12 cellular contexts compared by ENCODE assay signal in genomic region chr10:131747251-131747650, GRCh38.
DNase-seq lines count a peak whose midpoint lies in the region; ATAC-seq and TF ChIP-seq lines count a peak whose summit lies in the region.
"Had no signal": no experiment of that assay in that cellular context is flagged by ENCODE, and none has a peak within 500 bp of the region (broad histone marks: within the 10 kb centered on the region; RNA-seq: fewer than 3 reads in every experiment).

No MANE protein-coding gene starts in this region.

- H3K9ac ChIP-seq in BLaER1 treated with 17β-estradiol and CSF1 and Interleukin-3, amounts not matched to agents 10 nM and 100 nM: no peak overlapping the region
- no peak overlapping the region for H3K9ac ChIP-seq in neuronal stem cell (ENCODE audit: low read depth, low read length, poor library complexity)

- no peaks in the 10 kb centered on the region for H3K79me1 ChIP-seq in neuronal stem cell (ENCODE audit: low read depth, low read length)

- no CpG with 5 or more reads among the region's 16 CpGs for WGBS in neuronal stem cell (ENCODE audit: extremely low coverage in 2 of 2, insufficient read length in 2 of 2, insufficient replicate concordance in 1 of 2), 2 donors
- WGBS in sigmoid colon, 2 donors: 89 to 90% methylated on average over 16 of the region's 16 CpGs

- peaks cover 5 to 73% (median 15%) of the 10 kb centered on the region in 11 experiments; a peak in 16 of 22 replicates for H3K27me3 ChIP-seq in BLaER1 treated with 17β-estradiol and CSF1 and Interleukin-3, amounts not matched to agents 10 nM and 100 nM
- H3K27me3 ChIP-seq in neuronal stem cell (ENCODE audit: control insufficient read depth in 3 of 3, insufficient read depth in 3 of 3, low read depth in 1 of 3, low read length in 3 of 3) (peaks cover 0 to 9% (median 3%) of the 10 kb centered on the region in 3 experiments), sigmoid colon (peaks cover 3 to 36% (median 12%) of the 10 kb centered on the region in 3 donors)

- H3K18ac ChIP-seq in neuronal stem cell (ENCODE audit: low read length): peak overlapping the region; percentile 20

- no peak overlapping the region for H4K91ac ChIP-seq in neuronal stem cell (ENCODE audit: low read depth, low read length, poor library complexity)

- no peak overlapping the region for H2BK12ac ChIP-seq in neuronal stem cell (ENCODE audit: low read length)

- no peak overlapping the region for H3K27ac ChIP-seq in BLaER1 treated with 17β-estradiol and CSF1 and Interleukin-3, amounts not matched to agents 10 nM and 100 nM
- no peak overlapping the region for H3K27ac ChIP-seq in neuronal stem cell (replicated peaks; ENCODE audit: low read length)
- H3K27ac ChIP-seq in sigmoid colon: no peak overlapping the region

- no peaks in the 10 kb centered on the region for H3K36me3 Mint-ChIP-seq in chondrocyte (ENCODE audit: low read depth)
- H3K36me3 Mint-ChIP-seq: CD14-positive monocyte; CD8-positive, alpha-beta T cell had no signal

- H4K8ac ChIP-seq in neuronal stem cell (ENCODE audit: low read depth, low read length): no peak overlapping the region

- TF ChIP-seq EP300 in sigmoid colon (IDR thresholded peaks at IDR 0.05): no peak

- no peaks in the 10 kb centered on the region for H3K9me3 Mint-ChIP-seq in chondrocyte (ENCODE audit: low read depth)
- H3K9me3 Mint-ChIP-seq: CD14-positive monocyte; CD8-positive, alpha-beta T cell had no signal

- ATAC-seq in HG02970 (IDR thresholded peaks at IDR 0.05; ENCODE audit: low FRiP score, unreplicated experiment) (no peak), GM18498 (IDR thresholded peaks at IDR 0.05; ENCODE audit: unreplicated experiment) (no peak)
- ATAC-seq: CD8-positive, alpha-beta T cell had no signal

- H2BK120ac ChIP-seq in neuronal stem cell (ENCODE audit: low read depth, low read length): no peak overlapping the region

- peak overlapping the region; percentile 27 to 98 (median 93); a peak in 20 of 22 replicates for H3K4me2 ChIP-seq in BLaER1 treated with 17β-estradiol and CSF1 and Interleukin-3, amounts not matched to agents 10 nM and 100 nM
- H3K4me2 ChIP-seq in neuronal stem cell (ENCODE audit: insufficient read depth, low read length, poor library complexity, severe bottlenecking): no peak overlapping the region

- H3K23ac ChIP-seq in neuronal stem cell (ENCODE audit: low read depth, low read length, poor library complexity): peak overlapping the region; percentile 37

- DNase-seq in chondrocyte (ENCODE audit: low spot score) (no peak), neuronal stem cell (ENCODE audit: low spot score) (no peak), sigmoid colon (peak; percentile 29), cerebellar cortex (ENCODE audit: low spot score) (no peak)
- DNase-seq: CD8-positive, alpha-beta T cell; COR-L47; GF-D8 had no signal

- H4K20me1 ChIP-seq in BLaER1 treated with 17β-estradiol and CSF1 and Interleukin-3, amounts not matched to agents 10 nM and 100 nM: peaks cover 0 to 23% (median 5%) of the 10 kb centered on the region in 11 experiments; a peak in 7 of 22 replicates

- peak overlapping the region; percentile 8 for H3K27ac Mint-ChIP-seq in chondrocyte (ENCODE audit: unreplicated experiment)
- H3K27ac Mint-ChIP-seq: B cell; CD14-positive monocyte; CD8-positive, alpha-beta T cell had no signal

- H3K4me1 Mint-ChIP-seq in chondrocyte (ENCODE audit: low read depth): peaks cover 12% of the 10 kb centered on the region

- no peaks in the 10 kb centered on the region for H3K9me3 ChIP-seq in BLaER1 treated with 17β-estradiol and CSF1 and Interleukin-3, amounts not matched to agents 10 nM and 100 nM (replicated peaks in 1 of 11)
- H3K9me3 ChIP-seq in neuronal stem cell (replicated peaks in 1 of 2; ENCODE audit: control insufficient read depth in 2 of 2, insufficient read depth in 1 of 2, low read depth in 1 of 2, low read length in 2 of 2) (peaks cover 0 to 2% of the 10 kb centered on the region in 2 donors), sigmoid colon (no peaks in the 10 kb centered on the region)

- H3K14ac ChIP-seq in neuronal stem cell (ENCODE audit: low read length): no peak overlapping the region

- no peak overlapping the region for H3K4ac ChIP-seq in neuronal stem cell (ENCODE audit: low read length)

- no peak overlapping the region for H2BK5ac ChIP-seq in neuronal stem cell (ENCODE audit: low read length)

- intact Hi-C loops in sigmoid colon (cut with DNase I): no loop called here

- no peak overlapping the region for H2AFZ ChIP-seq in neuronal stem cell (ENCODE audit: low read length)

- TF ChIP-seq POLR2A in sigmoid colon (IDR thresholded peaks at IDR 0.05): no peak

- H3K4me3 Mint-ChIP-seq in chondrocyte (ENCODE audit: unreplicated experiment): no peak overlapping the region
- H3K4me3 Mint-ChIP-seq: B cell; CD14-positive monocyte; CD8-positive, alpha-beta T cell had no signal

- H2BK15ac ChIP-seq in neuronal stem cell (ENCODE audit: low read length): peak overlapping the region; percentile 69

- peak overlapping the region; percentile 70 for H2AK5ac ChIP-seq in neuronal stem cell (ENCODE audit: low read depth, low read length)

- H3K36me3 ChIP-seq in BLaER1 treated with 17β-estradiol and CSF1 and Interleukin-3, amounts not matched to agents 10 nM and 100 nM: no peaks in the 10 kb centered on the region
- H3K36me3 ChIP-seq in neuronal stem cell (replicated peaks in 1 of 2; ENCODE audit: control insufficient read depth in 2 of 2, insufficient read depth in 2 of 2, low read length in 2 of 2) (no peaks in the 10 kb centered on the region), sigmoid colon (no peaks in the 10 kb centered on the region)

- H3K4me1 ChIP-seq in BLaER1 treated with 17β-estradiol and CSF1 and Interleukin-3, amounts not matched to agents 10 nM and 100 nM: peaks cover 44 to 100% (median 97%) of the 10 kb centered on the region in 10 experiments
- H3K4me1 ChIP-seq in neuronal stem cell (ENCODE audit: control insufficient read depth in 2 of 2, insufficient read depth in 1 of 2, low read depth in 1 of 2, low read length in 2 of 2) (peaks cover 46 to 47% of the 10 kb centered on the region in 2 donors), sigmoid colon (no peaks in the 10 kb centered on the region)

- H3K27me3 Mint-ChIP-seq in chondrocyte (ENCODE audit: low read depth): peaks cover 26% of the 10 kb centered on the region

- H3K4me3 ChIP-seq in BLaER1 treated with 17β-estradiol and CSF1 and Interleukin-3, amounts not matched to agents 10 nM and 100 nM: no peak overlapping the region
- no peak overlapping the region for H3K4me3 ChIP-seq in neuronal stem cell (ENCODE audit: low read length in 2 of 2)
- H3K4me3 ChIP-seq in sigmoid colon: no peak overlapping the region

- TF ChIP-seq CTCF in chondrocyte (IDR thresholded peaks at IDR 0.05) (no peak), sigmoid colon (IDR thresholded peaks at IDR 0.05) (no peak)
